ENCODE assay signal across 8 cellular contexts in genomic region chr15:65610871-65611718, GRCh38. TPM values are rescaled to one million over a fixed set of nuclear protein-coding genes. Genes with fewer than 3 reads are reported as not detected.
DNase-seq lines count a peak whose midpoint lies in the region; ATAC-seq and TF ChIP-seq lines count a peak whose summit lies in the region.

TSS of gene INTS14 (minus strand) at chr15:65611131. CDS start at chr15:65607380, 3,751 bp downstream.

- no peaks in the 10 kb centered on the region for H4K20me1 ChIP-seq in OCI-LY3 (ENCODE audit: insufficient read depth, low read length)

- peak within 1 kb of the TSS; percentile 99 for H2AFZ ChIP-seq in OCI-LY3 (ENCODE audit: low read depth, low read length)

- H3K27ac ChIP-seq in OCI-LY3 (ENCODE audit: low read length): peak within 1 kb of the TSS; percentile 44

- H3K27me3 ChIP-seq in OCI-LY3 (ENCODE audit: low read depth, low read length): peaks cover 10% of the 10 kb centered on the region

- H3K9ac ChIP-seq in OCI-LY3 (ENCODE audit: low read length): peak within 1 kb of the TSS; percentile 80

- peaks cover 36% of the 10 kb centered on the region for H3K4me1 Mint-ChIP-seq in endothelial cell (ENCODE audit: unreplicated experiment)

- H3K4me3 Mint-ChIP-seq in endothelial cell (ENCODE audit: unreplicated experiment): peak within 1 kb of the TSS; percentile 99

- H3K36me3 ChIP-seq in OCI-LY3 (replicated peaks; ENCODE audit: low read depth, low read length): peaks cover 4% of the 10 kb centered on the region

- H3K4me2 ChIP-seq in OCI-LY3 (ENCODE audit: low read length): peak within 1 kb of the TSS; percentile 88

- H3K4me1 ChIP-seq in OCI-LY3 (ENCODE audit: low read length): peaks cover 16% of the 10 kb centered on the region

- H3K27me3 Mint-ChIP-seq in endothelial cell (ENCODE audit: unreplicated experiment): peaks cover 7% of the 10 kb centered on the region

- peaks cover 19% of the 10 kb centered on the region for H3K79me2 ChIP-seq in OCI-LY3 (ENCODE audit: low read length)

- DNase-seq in DMS114 treated with DMSO at 0.1 percent for 48 hours (lab: John Stamatoyannopoulos, UW; ENCODE audit: unreplicated experiment) (peak; percentile 97), HuH-7.5 (ENCODE audit: low spot score) (peak; percentile 95), endothelial cell (ENCODE audit: low spot score) (peak; percentile 99), midbrain (lab: John Stamatoyannopoulos, UW) (peak; percentile 97)
- peak; percentile 98 for DNase-seq in activated CD8-positive, alpha-beta memory T cell treated with anti-CD3 and anti-CD28 coated beads, Interleukin-2, amount 50 U/mL, for 48 hours
- DNase-seq in stimulated activated CD8-positive, alpha-beta memory T cell treated with anti-CD3 and anti-CD28 coated beads, Interleukin-2, amount 100 ng/mL, for 1 hour (ENCODE audit: low read depth in 2 of 2): peak; percentile 87 to 88

- no peaks in the 10 kb centered on the region for H3K9me3 Mint-ChIP-seq in endothelial cell (ENCODE audit: unreplicated experiment)

- H3K36me3 Mint-ChIP-seq in endothelial cell (ENCODE audit: low read depth, unreplicated experiment): no peaks in the 10 kb centered on the region

- H3K4me3 ChIP-seq in OCI-LY3 (ENCODE audit: low read length): peak within 1 kb of the TSS; percentile 83

- ATAC-seq in GM21526 (IDR thresholded peaks at IDR 0.05; ENCODE audit: low FRiP score, unreplicated experiment): peak; percentile 93

- TF ChIP-seq CTCF in OCI-LY3 (IDR thresholded peaks at IDR 0.05; ENCODE audit: low read depth, low read length): peak; percentile 65
- TF ChIP-seq CTCF in endothelial cell (IDR thresholded peaks at IDR 0.05; ENCODE audit: unreplicated experiment): peak; percentile 77

- H3K9me3 ChIP-seq in OCI-LY3 (ENCODE audit: insufficient read depth, low read length): no peaks in the 10 kb centered on the region

- H3K27ac Mint-ChIP-seq in endothelial cell (ENCODE audit: unreplicated experiment): peak within 1 kb of the TSS; percentile 100

RNA-seq across cellular contexts. Expression of gene INTS14, which starts in this region (rescaled TPM):
- 42.2 TPM for total RNA-seq in endothelial cell (ENCODE audit: unreplicated experiment)

Comparison
In these comparisons a context has a peak if more than half of its experiments do, and no peak if none do; other contexts are left out.
1. Peak in every context shown above with its lines: DNase-seq, ATAC-seq, H3K4me3 ChIP-seq and H3K27ac ChIP-seq.